In the genomic region with DNA sequence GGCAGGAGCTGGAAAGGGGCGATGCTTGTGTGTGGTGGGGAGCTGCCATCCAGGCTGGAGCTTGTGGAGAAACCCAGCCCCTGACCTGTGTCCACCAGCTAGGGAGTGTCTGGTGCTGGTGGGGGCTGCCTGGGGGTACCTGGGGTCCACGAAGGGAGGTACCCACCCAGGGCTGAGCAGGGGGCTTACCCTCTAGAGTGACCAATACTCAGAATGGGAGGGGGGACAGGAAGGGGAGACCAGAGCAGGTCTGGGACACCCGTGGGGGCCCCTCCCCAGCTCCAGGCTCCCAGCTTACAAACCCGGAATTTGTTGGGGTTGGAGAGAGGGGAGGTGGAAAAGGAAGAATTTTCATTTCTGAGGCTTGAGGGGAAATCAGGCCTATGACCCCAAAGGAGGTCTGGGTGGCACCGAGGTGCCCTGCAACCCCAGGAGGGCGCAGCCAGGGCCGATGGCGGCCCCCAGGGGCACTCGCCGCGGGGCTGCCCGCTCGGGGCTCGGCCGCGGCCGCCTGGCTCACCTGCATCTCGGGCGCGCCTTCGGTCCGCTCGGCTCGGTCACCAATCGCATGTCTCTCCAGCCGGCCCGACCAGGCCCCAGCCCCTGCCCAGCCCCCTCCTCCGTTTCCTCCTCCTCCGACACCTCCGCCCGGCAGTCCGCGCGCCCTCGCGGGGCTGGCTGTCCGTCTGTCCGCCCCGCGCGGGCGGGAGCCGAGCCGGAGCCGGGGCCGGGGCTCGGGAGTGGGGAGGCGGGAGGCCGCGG, we compare ENCODE assay signal across 11 cellular contexts. TPM values are rescaled to one million over a fixed set of nuclear protein-coding genes. Genes with fewer than 3 reads are reported as not detected.
DNase-seq lines count a peak whose midpoint lies in the region; ATAC-seq and TF ChIP-seq lines count a peak whose summit lies in the region.
"Had no signal": no experiment of that assay in that cellular context is flagged by ENCODE, and none has a peak within 500 bp of the region (broad histone marks: within the 10 kb centered on the region; RNA-seq: fewer than 3 reads in every experiment).

No MANE protein-coding gene starts in this region.

- no peak overlapping the region for H3K27ac Mint-ChIP-seq in dendritic cell treated with granulocyte-macrophage colony-stimulating factor and Interleukin-4, amounts not matched to agents 40 ng/mL and 50 ng/mL, for 4 days
- H3K27ac Mint-ChIP-seq in naive B cell, result no peak overlapping the region
- no peak overlapping the region for H3K27ac Mint-ChIP-seq in activated naive CD4-positive, alpha-beta T cell treated with anti-CD3 and anti-CD28 coated beads, Interleukin-2, amount 50 U/mL, for 72 hours

- peak overlapping the region; percentile 21 for H3K4me3 Mint-ChIP-seq in dendritic cell treated with granulocyte-macrophage colony-stimulating factor and Interleukin-4, amounts not matched to agents 40 ng/mL and 50 ng/mL, for 4 days
- peak overlapping the region in 5 of 8 donors; percentile 47 to 62 (median 56) for H3K4me3 Mint-ChIP-seq in naive B cell

- peaks cover 67% of the 10 kb centered on the region for H3K27me3 ChIP-seq in transverse colon

- POLR2A ChIA-PET in OCI-LY7 (lab: Charles Lee), result no interaction called here

- no peak overlapping the region for H2AFZ ChIP-seq in OCI-LY7 (ENCODE audit: low read length)

- H3K36me3 ChIP-seq in transverse colon, result no peaks in the 10 kb centered on the region
- no peaks in the 10 kb centered on the region for H3K36me3 ChIP-seq in OCI-LY7 (ENCODE audit: insufficient read depth, low read length)

- peaks cover 81% of the 10 kb centered on the region for H3K27me3 Mint-ChIP-seq in dendritic cell treated with granulocyte-macrophage colony-stimulating factor and Interleukin-4, amounts not matched to agents 40 ng/mL and 50 ng/mL, for 4 days
- H3K27me3 Mint-ChIP-seq in naive B cell, result peaks cover 34 to 78% (median 57%) of the 10 kb centered on the region in 3 donors

- in situ Hi-C loops in transverse colon (cut with MboI; ENCODE audit: low pct_ligation_motif_present in 1 of 4, low pct_unique_long_range_greater_than_20kb in 1 of 4, low sequenced_read_pairs in 3 of 4), result loop anchor here in 2 of 4 donors (25.0 kb wide), 1 partner anchor 180 kb away; no protein-coding TSS in a partner anchor

- DNase-seq in NCI-H2227 (lab: John Stamatoyannopoulos, UW; ENCODE audit: unreplicated experiment), result peak; percentile 20
- no peak for DNase-seq in NCI-H2227 treated with DMSO at 0.1 percent for 48 hours (lab: John Stamatoyannopoulos, UW)
- DNase-seq in naive B cell, result no peak
- peak; percentile 8 for DNase-seq in transverse colon
- no peak for DNase-seq in activated naive CD4-positive, alpha-beta T cell treated with anti-CD3 and anti-CD28 coated beads, Interleukin-2, amount 50 U/mL, for 72 hours (ENCODE audit: low spot score in 2 of 2)
- no peak for DNase-seq in OCI-LY7 (ENCODE audit: low spot score)
- no peak for DNase-seq in dermis blood vessel endothelial cell
- DNase-seq: MM.1S, SHP77 treated with DMSO at 0.1 percent for 48 hours had no signal

- no peak for ATAC-seq in naive B cell (ENCODE audit: low read depth in 2 of 2)
- no peak for ATAC-seq in activated naive CD4-positive, alpha-beta T cell treated with anti-CD3 and anti-CD28 coated beads, Interleukin-2, amount 50 U/mL, for 72 hours

- WGBS in transverse colon (ENCODE audit: low coverage in 1 of 2), 2 donors, result 5% methylated on average over 39 of the region's 50 CpGs; no CpG with 5 or more reads in 1 of the 2 donors

- H3K9me3 Mint-ChIP-seq in dendritic cell treated with granulocyte-macrophage colony-stimulating factor and Interleukin-4, amounts not matched to agents 40 ng/mL and 50 ng/mL, for 4 days, result no peaks in the 10 kb centered on the region
- H3K9me3 Mint-ChIP-seq in naive B cell, result peaks cover 0 to 3% (median 0%) of the 10 kb centered on the region in 7 donors
- H3K9me3 Mint-ChIP-seq in activated naive CD4-positive, alpha-beta T cell treated with anti-CD3 and anti-CD28 coated beads, Interleukin-2, amount 50 U/mL, for 72 hours, result no peaks in the 10 kb centered on the region

- no peak for TF ChIP-seq POLR2A in transverse colon (IDR thresholded peaks at IDR 0.05)

- intact Hi-C loops in dendritic cell treated with granulocyte-macrophage colony-stimulating factor and Interleukin-4, amounts not matched to agents 40 ng/mL and 50 ng/mL, for 4 days (cut with micrococcal nuclease), result loop anchor here (5.0 to 10.0 kb wide), 2 partner anchors 190 to 243 kb away; no protein-coding TSS in a partner anchor
- intact Hi-C loops in transverse colon (cut with DNase I; ENCODE audit: low total_unique reads) (no loop called here), OCI-LY7 (cut with micrococcal nuclease; ENCODE audit: unreplicated experiment) (no loop called here)

- H3K4me3 ChIP-seq in transverse colon (peak overlapping the region in 3 of 4 donors; percentile 14 to 49 (median 30)), OCI-LY7 (ENCODE audit: low read depth, low read length, poor library complexity, severe bottlenecking) (no peak overlapping the region)

- BruUV-seq in OCI-LY7 (replicated peaks; lab: Mats Ljungman, UMichigan), result no TSS peak

- H3K4me1 Mint-ChIP-seq in dendritic cell treated with granulocyte-macrophage colony-stimulating factor and Interleukin-4, amounts not matched to agents 40 ng/mL and 50 ng/mL, for 4 days (ENCODE audit: low read depth), result peaks cover 13% of the 10 kb centered on the region
- H3K4me1 Mint-ChIP-seq in naive B cell, result peaks cover 14 to 20% (median 14%) of the 10 kb centered on the region in 3 donors

- H3K9me3 ChIP-seq in transverse colon (no peaks in the 10 kb centered on the region), OCI-LY7 (ENCODE audit: low read length) (no peaks in the 10 kb centered on the region)

- H3K4me2 ChIP-seq in OCI-LY7 (ENCODE audit: low read length), result no peak overlapping the region

- no peak for TF ChIP-seq EP300 in transverse colon (IDR thresholded peaks at IDR 0.05; ENCODE audit: low read depth)

- H3K79me2 ChIP-seq in OCI-LY7 (ENCODE audit: insufficient read depth, low read depth, low read length), result no peaks in the 10 kb centered on the region

- H3K4me1 ChIP-seq in transverse colon, result peaks cover 13 to 27% (median 20%) of the 10 kb centered on the region in 4 donors
- no peaks in the 10 kb centered on the region for H3K4me1 ChIP-seq in OCI-LY7 (ENCODE audit: insufficient read depth, low read length, poor library complexity, severe bottlenecking)

- CTCF ChIA-PET in OCI-LY7 (lab: Charles Lee; ENCODE audit: unreplicated experiment), result no interaction called here

- no peaks in the 10 kb centered on the region for H4K20me1 ChIP-seq in OCI-LY7 (ENCODE audit: insufficient read depth, low read length)

- TF ChIP-seq CTCF in transverse colon (IDR thresholded peaks at IDR 0.05) (no peak), OCI-LY7 (conservative IDR thresholded peaks at IDR 0.05; ENCODE audit: low read length) (no peak)

- no peaks in the 10 kb centered on the region for H3K36me3 Mint-ChIP-seq in dendritic cell treated with granulocyte-macrophage colony-stimulating factor and Interleukin-4, amounts not matched to agents 40 ng/mL and 50 ng/mL, for 4 days (ENCODE audit: low read depth)
- H3K36me3 Mint-ChIP-seq in naive B cell, result no peaks in the 10 kb centered on the region
- no peaks in the 10 kb centered on the region for H3K36me3 Mint-ChIP-seq in activated naive CD4-positive, alpha-beta T cell treated with anti-CD3 and anti-CD28 coated beads, Interleukin-2, amount 50 U/mL, for 72 hours

- no peaks in the 10 kb centered on the region for H3K9me2 ChIP-seq in OCI-LY7 (ENCODE audit: insufficient read depth, low read length)

- H3K27ac ChIP-seq in transverse colon, result no peak overlapping the region
- no peak overlapping the region for H3K27ac ChIP-seq in OCI-LY7 (ENCODE audit: low read depth, low read length, poor library complexity, severe bottlenecking)

RNA-seq across cellular contexts. Expression of a gene that starts 0.7 kb away (rescaled TPM):
- polyA plus RNA-seq in naive B cell (ENCODE audit: low read depth in 6 of 6), result not detected
- total RNA-seq in transverse colon (under 1 TPM in 2 of 4 donors, not detected in 2; 0.27 to 0.95 TPM), OCI-LY7 (2022) (not detected in 2 replicates), dermis blood vessel endothelial cell (0.51 TPM in 1 of 2 replicates, not detected in the other)
- not detected for total RNA-seq in activated naive CD4-positive, alpha-beta T cell treated with anti-CD3 and anti-CD28 coated beads, Interleukin-2, amount 50 U/mL, for 72 hours
- total RNA-seq in OCI-LY7 (2014; rRNA removed; shearing (Covaris generic)), result not detected in 2 replicates
- total RNA-seq: mononuclear cell had no signal

Comparison
In these comparisons a context has a peak if more than half of its experiments do, and no peak if none do; other contexts are left out.
1. DNase-seq: peak in NCI-H2227 (single experiment) and transverse colon (single experiment); none in NCI-H2227 treated with DMSO at 0.1 percent for 48 hours (single experiment), naive B cell (single experiment), activated naive CD4-positive, alpha-beta T cell treated with anti-CD3 and anti-CD28 coated beads, Interleukin-2, amount 50 U/mL, for 72 hours (0 of 2), OCI-LY7 (single experiment) and dermis blood vessel endothelial cell (single experiment).